Comparison of ENCODE assay signal across 2 cellular contexts in the genomic region with DNA sequence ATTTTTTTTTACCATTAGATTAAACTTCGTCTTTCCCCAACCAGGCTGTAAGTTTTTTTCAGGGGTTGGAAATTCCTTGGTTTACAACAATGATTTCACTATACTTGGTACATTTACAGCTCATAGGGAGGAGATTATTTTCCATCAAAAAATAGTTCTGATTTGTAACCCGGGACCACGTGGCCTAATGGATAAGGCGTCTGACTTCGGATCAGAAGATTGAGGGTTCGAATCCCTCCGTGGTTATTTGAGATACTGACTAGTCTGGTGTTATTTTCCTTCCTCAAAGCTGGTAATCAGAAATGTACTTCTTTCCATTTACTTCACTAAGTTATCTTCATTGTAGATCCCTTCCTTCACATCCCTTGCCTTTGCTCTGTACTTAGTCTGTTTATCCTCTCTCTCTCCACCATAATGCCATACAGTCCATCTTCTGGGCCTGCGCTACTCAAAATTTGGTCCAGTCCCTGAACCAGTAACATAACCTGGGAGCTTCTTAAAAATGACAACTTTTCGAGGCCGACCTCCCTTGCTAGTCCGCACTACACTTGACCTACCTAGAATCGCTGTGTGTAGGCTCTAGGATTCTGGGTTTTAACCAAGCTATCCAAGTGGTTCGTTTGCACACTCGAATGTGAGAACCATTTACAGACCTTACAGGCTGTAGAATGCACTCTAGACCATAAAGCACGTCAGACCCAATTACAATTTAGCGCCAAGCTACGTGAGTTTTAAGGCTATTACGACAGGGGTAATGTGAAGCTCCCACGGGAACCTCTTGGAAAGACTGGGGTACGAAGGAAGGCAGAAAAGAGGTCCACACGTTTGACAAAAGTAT.
TF ChIP-seq lines count a peak whose summit lies in the region.

No MANE protein-coding gene starts in this region.

TF ChIP-seq in HEK293, 187 proteins besides CTCF, POLR2A, EP300 and RAD21 (continued from another document and continues in another):
- TF ChIP-seq PATZ1 (tag by site-specific recombination; IDR thresholded peaks at IDR 0.05) (peak; percentile 77), ZNF518A (tag by site-specific recombination; conservative IDR thresholded peaks at IDR 0.05; ENCODE audit: low read depth) (no peak; the same call in 1 of the 2 replicates), ATF2 (tag by site-specific recombination; IDR thresholded peaks at IDR 0.05; ENCODE audit: low read depth) (no peak), ZNF529 (tag by site-specific recombination; IDR thresholded peaks at IDR 0.05; ENCODE audit: insufficient replicate concordance) (no peak), ZBTB8A (tag by site-specific recombination; IDR thresholded peaks at IDR 0.05) (peak; percentile 61; the same call in 1 of the 2 replicates), ZNF426 (tag by site-specific recombination; IDR thresholded peaks at IDR 0.05) (no peak), KLF1 (tag by site-specific recombination; IDR thresholded peaks at IDR 0.05) (no peak), ZNF654 (tag by site-specific recombination; IDR thresholded peaks at IDR 0.05; ENCODE audit: low read depth) (no peak), ZNF513 (tag by site-specific recombination; IDR thresholded peaks at IDR 0.05) (peak; percentile 19; the same call in 1 of the 2 replicates)
- TF ChIP-seq, protein P1, sequence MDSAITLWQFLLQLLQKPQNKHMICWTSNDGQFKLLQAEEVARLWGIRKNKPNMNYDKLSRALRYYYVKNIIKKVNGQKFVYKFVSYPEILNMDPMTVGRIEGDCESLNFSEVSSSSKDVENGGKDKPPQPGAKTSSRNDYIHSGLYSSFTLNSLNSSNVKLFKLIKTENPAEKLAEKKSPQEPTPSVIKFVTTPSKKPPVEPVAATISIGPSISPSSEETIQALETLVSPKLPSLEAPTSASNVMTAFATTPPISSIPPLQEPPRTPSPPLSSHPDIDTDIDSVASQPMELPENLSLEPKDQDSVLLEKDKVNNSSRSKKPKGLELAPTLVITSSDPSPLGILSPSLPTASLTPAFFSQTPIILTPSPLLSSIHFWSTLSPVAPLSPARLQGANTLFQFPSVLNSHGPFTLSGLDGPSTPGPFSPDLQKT (IDR thresholded peaks at IDR 0.05; ENCODE audit: borderline replicate concordance, low read depth, low read length), result no peak

TF ChIP-seq in HepG2, 621 proteins besides CTCF, POLR2A, EP300 and RAD21 (continued from another document and continues in another):
- TF ChIP-seq, protein P2, sequence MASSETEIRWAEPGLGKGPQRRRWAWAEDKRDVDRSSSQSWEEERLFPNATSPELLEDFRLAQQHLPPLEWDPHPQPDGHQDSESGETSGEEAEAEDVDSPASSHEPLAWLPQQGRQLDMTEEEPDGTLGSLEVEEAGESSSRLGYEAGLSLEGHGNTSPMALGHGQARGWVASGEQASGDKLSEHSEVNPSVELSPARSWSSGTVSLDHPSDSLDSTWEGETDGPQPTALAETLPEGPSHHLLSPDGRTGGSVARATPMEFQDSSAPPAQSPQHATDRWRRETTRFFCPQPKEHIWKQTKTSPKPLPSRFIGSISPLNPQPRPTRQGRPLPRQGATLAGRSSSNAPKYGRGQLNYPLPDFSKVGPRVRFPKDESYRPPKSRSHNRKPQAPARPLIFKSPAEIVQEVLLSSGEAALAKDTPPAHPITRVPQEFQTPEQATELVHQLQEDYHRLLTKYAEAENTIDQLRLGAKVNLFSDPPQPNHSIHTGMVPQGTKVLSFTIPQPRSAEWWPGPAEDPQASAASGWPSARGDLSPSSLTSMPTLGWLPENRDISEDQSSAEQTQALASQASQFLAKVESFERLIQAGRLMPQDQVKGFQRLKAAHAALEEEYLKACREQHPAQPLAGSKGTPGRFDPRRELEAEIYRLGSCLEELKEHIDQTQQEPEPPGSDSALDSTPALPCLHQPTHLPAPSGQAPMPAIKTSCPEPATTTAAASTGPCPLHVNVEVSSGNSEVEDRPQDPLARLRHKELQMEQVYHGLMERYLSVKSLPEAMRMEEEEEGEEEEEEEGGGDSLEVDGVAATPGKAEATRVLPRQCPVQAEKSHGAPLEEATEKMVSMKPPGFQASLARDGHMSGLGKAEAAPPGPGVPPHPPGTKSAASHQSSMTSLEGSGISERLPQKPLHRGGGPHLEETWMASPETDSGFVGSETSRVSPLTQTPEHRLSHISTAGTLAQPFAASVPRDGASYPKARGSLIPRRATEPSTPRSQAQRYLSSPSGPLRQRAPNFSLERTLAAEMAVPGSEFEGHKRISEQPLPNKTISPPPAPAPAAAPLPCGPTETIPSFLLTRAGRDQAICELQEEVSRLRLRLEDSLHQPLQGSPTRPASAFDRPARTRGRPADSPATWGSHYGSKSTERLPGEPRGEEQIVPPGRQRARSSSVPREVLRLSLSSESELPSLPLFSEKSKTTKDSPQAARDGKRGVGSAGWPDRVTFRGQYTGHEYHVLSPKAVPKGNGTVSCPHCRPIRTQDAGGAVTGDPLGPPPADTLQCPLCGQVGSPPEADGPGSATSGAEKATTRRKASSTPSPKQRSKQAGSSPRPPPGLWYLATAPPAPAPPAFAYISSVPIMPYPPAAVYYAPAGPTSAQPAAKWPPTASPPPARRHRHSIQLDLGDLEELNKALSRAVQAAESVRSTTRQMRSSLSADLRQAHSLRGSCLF (CRISPR knock-in tag; IDR thresholded peaks at IDR 0.05; ENCODE audit: borderline replicate concordance), result 0 out of 2 replicates have a peak, but pooled peaks have one; percentile 8
- TF ChIP-seq FOXJ3 (CRISPR knock-in tag; IDR thresholded peaks at IDR 0.05; ENCODE audit: borderline replicate concordance) (0 out of 2 replicates have a peak, but pooled peaks have one; percentile 33), ZMAT3 (CRISPR knock-in tag; conservative IDR thresholded peaks at IDR 0.05) (no peak), ZSCAN9 (CRISPR knock-in tag; IDR thresholded peaks at IDR 0.05; ENCODE audit: borderline replicate concordance) (peak; percentile 36; the same call in 1 of the 2 replicates), PHF21A (CRISPR knock-in tag; IDR thresholded peaks at IDR 0.05) (peak; percentile 11; the same call in 1 of the 2 replicates), ZNF414 (CRISPR knock-in tag; IDR thresholded peaks at IDR 0.05) (no peak), ZFYVE20 (CRISPR knock-in tag; IDR thresholded peaks at IDR 0.05; ENCODE audit: borderline replicate concordance, low read depth) (no peak), ZNF790 (CRISPR knock-in tag; IDR thresholded peaks at IDR 0.05; ENCODE audit: borderline replicate concordance) (peak; percentile 31; the same call in 1 of the 2 replicates), ATAD3A (CRISPR knock-in tag; IDR thresholded peaks at IDR 0.05) (no peak), NFIC (IDR thresholded peaks at IDR 0.05; ENCODE audit: low read length) (0 out of 2 replicates have a peak, but pooled peaks have one; percentile 51), BHLHE40 (IDR thresholded peaks at IDR 0.05; ENCODE audit: low read length) (no peak), ZZZ3 (CRISPR knock-in tag; IDR thresholded peaks at IDR 0.05; ENCODE audit: borderline replicate concordance) (no peak), NR2F6 (IDR thresholded peaks at IDR 0.05) (no peak; the same call in none of the 2 replicates), NR2F6 (CRISPR knock-in tag; IDR thresholded peaks at IDR 0.05) (peak; percentile 21; the same call in 1 of the 2 replicates), CREB1 (IDR thresholded peaks at IDR 0.05) (no peak), CREB1 (CRISPR knock-in tag; IDR thresholded peaks at IDR 0.05) (peak; percentile 56; the same call in 1 of the 2 replicates), GABPA (IDR thresholded peaks at IDR 0.05; ENCODE audit: low read depth, low read length) (no peak), GABPA (CRISPR knock-in tag; IDR thresholded peaks at IDR 0.05; ENCODE audit: low read depth) (peak; percentile 39; the same call in 1 of the 2 replicates), ZNF556 (CRISPR knock-in tag; IDR thresholded peaks at IDR 0.05; ENCODE audit: borderline replicate concordance) (0 out of 2 replicates have a peak, but pooled peaks have one; percentile 36), ZNF629 (CRISPR knock-in tag; conservative IDR thresholded peaks at IDR 0.05) (peak; percentile 73), ELF1 (CRISPR knock-in tag; IDR thresholded peaks at IDR 0.05) (no peak), SP140L (CRISPR knock-in tag; IDR thresholded peaks at IDR 0.05; ENCODE audit: borderline replicate concordance) (peak; percentile 68; the same call in 1 of the 2 replicates), ATF7-NPFF (CRISPR knock-in tag; IDR thresholded peaks at IDR 0.05; ENCODE audit: low read depth) (0 out of 2 replicates have a peak, but pooled peaks have one; percentile 14), KLF6 (CRISPR knock-in tag; IDR thresholded peaks at IDR 0.05) (peak; percentile 51; the same call in 1 of the 2 replicates)
- TF ChIP-seq, protein P3, sequence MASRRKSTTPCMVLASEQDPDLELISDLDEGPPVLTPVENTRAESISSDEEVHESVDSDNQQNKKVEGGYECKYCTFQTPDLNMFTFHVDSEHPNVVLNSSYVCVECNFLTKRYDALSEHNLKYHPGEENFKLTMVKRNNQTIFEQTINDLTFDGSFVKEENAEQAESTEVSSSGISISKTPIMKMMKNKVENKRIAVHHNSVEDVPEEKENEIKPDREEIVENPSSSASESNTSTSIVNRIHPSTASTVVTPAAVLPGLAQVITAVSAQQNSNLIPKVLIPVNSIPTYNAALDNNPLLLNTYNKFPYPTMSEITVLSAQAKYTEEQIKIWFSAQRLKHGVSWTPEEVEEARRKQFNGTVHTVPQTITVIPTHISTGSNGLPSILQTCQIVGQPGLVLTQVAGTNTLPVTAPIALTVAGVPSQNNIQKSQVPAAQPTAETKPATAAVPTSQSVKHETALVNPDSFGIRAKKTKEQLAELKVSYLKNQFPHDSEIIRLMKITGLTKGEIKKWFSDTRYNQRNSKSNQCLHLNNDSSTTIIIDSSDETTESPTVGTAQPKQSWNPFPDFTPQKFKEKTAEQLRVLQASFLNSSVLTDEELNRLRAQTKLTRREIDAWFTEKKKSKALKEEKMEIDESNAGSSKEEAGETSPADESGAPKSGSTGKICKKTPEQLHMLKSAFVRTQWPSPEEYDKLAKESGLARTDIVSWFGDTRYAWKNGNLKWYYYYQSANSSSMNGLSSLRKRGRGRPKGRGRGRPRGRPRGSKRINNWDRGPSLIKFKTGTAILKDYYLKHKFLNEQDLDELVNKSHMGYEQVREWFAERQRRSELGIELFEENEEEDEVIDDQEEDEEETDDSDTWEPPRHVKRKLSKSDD (CRISPR knock-in tag; IDR thresholded peaks at IDR 0.05; ENCODE audit: low read depth), result 0 out of 2 replicates have a peak, but pooled peaks have one; percentile 50
- TF ChIP-seq, protein P4, sequence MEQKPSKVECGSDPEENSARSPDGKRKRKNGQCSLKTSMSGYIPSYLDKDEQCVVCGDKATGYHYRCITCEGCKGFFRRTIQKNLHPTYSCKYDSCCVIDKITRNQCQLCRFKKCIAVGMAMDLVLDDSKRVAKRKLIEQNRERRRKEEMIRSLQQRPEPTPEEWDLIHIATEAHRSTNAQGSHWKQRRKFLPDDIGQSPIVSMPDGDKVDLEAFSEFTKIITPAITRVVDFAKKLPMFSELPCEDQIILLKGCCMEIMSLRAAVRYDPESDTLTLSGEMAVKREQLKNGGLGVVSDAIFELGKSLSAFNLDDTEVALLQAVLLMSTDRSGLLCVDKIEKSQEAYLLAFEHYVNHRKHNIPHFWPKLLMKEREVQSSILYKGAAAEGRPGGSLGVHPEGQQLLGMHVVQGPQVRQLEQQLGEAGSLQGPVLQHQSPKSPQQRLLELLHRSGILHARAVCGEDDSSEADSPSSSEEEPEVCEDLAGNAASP (CRISPR knock-in tag; IDR thresholded peaks at IDR 0.05; ENCODE audit: borderline replicate concordance), result 0 out of 2 replicates have a peak, but pooled peaks have one; percentile 21
- TF ChIP-seq, protein P5, sequence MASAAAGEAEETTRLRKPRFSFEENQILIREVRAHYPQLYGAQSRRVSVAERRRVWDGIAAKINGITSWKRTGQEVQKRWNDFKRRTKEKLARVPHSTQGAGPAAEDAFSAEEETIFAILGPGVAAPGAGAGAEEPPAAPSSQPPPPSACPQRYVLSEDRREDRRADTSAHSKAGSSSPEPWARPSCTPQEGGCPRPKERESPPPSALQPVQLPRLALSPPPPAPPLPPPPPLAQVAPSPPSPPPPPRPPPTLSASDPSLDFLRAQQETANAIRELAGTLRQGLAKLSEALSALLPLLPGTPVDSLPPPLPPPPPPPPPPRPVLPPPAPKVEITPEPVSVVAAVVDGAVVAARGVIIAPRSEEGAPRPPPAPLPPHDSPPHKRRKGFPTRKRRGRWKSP (CRISPR knock-in tag; IDR thresholded peaks at IDR 0.05), result peak; percentile 62; the same call in 1 of the 2 replicates
- TF ChIP-seq, protein P6, sequence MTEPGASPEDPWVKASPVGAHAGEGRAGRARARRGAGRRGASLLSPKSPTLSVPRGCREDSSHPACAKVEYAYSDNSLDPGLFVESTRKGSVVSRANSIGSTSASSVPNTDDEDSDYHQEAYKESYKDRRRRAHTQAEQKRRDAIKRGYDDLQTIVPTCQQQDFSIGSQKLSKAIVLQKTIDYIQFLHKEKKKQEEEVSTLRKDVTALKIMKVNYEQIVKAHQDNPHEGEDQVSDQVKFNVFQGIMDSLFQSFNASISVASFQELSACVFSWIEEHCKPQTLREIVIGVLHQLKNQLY (CRISPR knock-in tag; IDR thresholded peaks at IDR 0.05), result peak; percentile 13; the same call in 1 of the 2 replicates
- TF ChIP-seq, protein P7, sequence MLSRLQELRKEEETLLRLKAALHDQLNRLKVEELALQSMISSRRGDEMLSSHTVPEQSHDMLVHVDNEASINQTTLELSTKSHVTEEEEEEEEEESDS (CRISPR knock-in tag; IDR thresholded peaks at IDR 0.05; ENCODE audit: borderline replicate concordance), result no peak
- TF ChIP-seq, protein P8, sequence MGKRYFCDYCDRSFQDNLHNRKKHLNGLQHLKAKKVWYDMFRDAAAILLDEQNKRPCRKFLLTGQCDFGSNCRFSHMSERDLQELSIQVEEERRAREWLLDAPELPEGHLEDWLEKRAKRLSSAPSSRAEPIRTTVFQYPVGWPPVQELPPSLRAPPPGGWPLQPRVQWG (CRISPR knock-in tag; IDR thresholded peaks at IDR 0.05; ENCODE audit: borderline replicate concordance, low read depth), result no peak
